29 cellular contexts compared by ENCODE assay signal in genomic region chr5:151598984-151599383, GRCh38. TPM values are rescaled to one million over a fixed set of nuclear protein-coding genes. Genes with fewer than 3 reads are reported as not detected.
DNase-seq lines count a peak whose midpoint lies in the region; ATAC-seq and TF ChIP-seq lines count a peak whose summit lies in the region.
"Had no signal": no experiment of that assay in that cellular context is flagged by ENCODE, and none has a peak within 500 bp of the region (broad histone marks: within the 10 kb centered on the region; RNA-seq: fewer than 3 reads in every experiment).

No MANE protein-coding gene starts in this region.

- H3K79me2 ChIP-seq in Karpas-422 (ENCODE audit: low read length) = no peaks in the 10 kb centered on the region

- H3K9ac ChIP-seq in mesenchymal stem cell (ENCODE audit: low read length) (no peak overlapping the region), Karpas-422 (ENCODE audit: low read length) (no peak overlapping the region)

- WGBS in mesenchymal stem cell = 80% methylated on average over 2 of the region's 2 CpGs

- ATAC-seq in omental fat pad (ENCODE audit: low FRiP score) = no peak
- no peak for ATAC-seq in GM19395 (IDR thresholded peaks at IDR 0.05; ENCODE audit: unreplicated experiment)
- ATAC-seq: activated CD8-positive, alpha-beta T cell treated with anti-CD3 and anti-CD28 coated beads for 36 hours; heart right ventricle; naive thymus-derived CD8-positive, alpha-beta T cell; pancreas; Right ventricle myocardium inferior had no signal

- H3K9me3 ChIP-seq in mesenchymal stem cell (ENCODE audit: control insufficient read depth, low read length) = no peaks in the 10 kb centered on the region
- H3K9me3 ChIP-seq in Karpas-422 (ENCODE audit: low read length) = no peaks in the 10 kb centered on the region
- H3K9me3 ChIP-seq: ascending aorta, HAP-1, heart right ventricle, pancreas, sigmoid colon, upper lobe of left lung had no signal

- peak overlapping the region; percentile 80 for H2AK5ac ChIP-seq in mesenchymal stem cell (ENCODE audit: low read length, severe bottlenecking)

- H2BK12ac ChIP-seq in mesenchymal stem cell (ENCODE audit: low read length in 2 of 2) = no peak overlapping the region

- H3K27ac ChIP-seq in mesenchymal stem cell (ENCODE audit: low read length, poor library complexity, severe bottlenecking) = no peak overlapping the region
- no peak overlapping the region for H3K27ac ChIP-seq in Karpas-422 (ENCODE audit: low read length)
- H3K27ac ChIP-seq: ascending aorta, heart right ventricle, pancreas, sigmoid colon, upper lobe of left lung, VCaP had no signal

- no peak overlapping the region for H3K23ac ChIP-seq in mesenchymal stem cell (ENCODE audit: low read length in 2 of 2)

- H2BK5ac ChIP-seq in mesenchymal stem cell (ENCODE audit: low read depth, low read length, poor library complexity, severe bottlenecking) = no peak overlapping the region

- H3K27ac Mint-ChIP-seq in dendritic cell treated with granulocyte-macrophage colony-stimulating factor and Interleukin-4, amounts not matched to agents 40 ng/mL and 50 ng/mL, for 4 days = peak overlapping the region; percentile 53
- H3K27ac Mint-ChIP-seq: activated CD8-positive, alpha-beta T cell treated with anti-CD3 and anti-CD28 coated beads for 36 hours; activated T-cell treated with anti-CD3 and anti-CD28 coated beads, Interleukin-2, amount 50 U/mL, for 24 hours; stimulated activated naive CD8-positive, alpha-beta T cell treated with anti-CD3 and anti-CD28 coated beads, Interleukin-15, Interleukin-2, amounts not matched to agents 100 ng/mL and 50 ng/mL, for 24 hours had no signal

- intact Hi-C loops in dendritic cell treated with granulocyte-macrophage colony-stimulating factor and Interleukin-4, amounts not matched to agents 40 ng/mL and 50 ng/mL, for 4 days (cut with micrococcal nuclease) = no loop called here

- H2BK120ac ChIP-seq in mesenchymal stem cell (ENCODE audit: low read depth, low read length) = no peak overlapping the region

- H3K27me3 ChIP-seq in mesenchymal stem cell (ENCODE audit: control insufficient read depth in 1 of 2, insufficient read depth in 1 of 2, low read length in 2 of 2) (peaks cover 0 to 34% of the 10 kb centered on the region in 2 experiments), Karpas-422 (ENCODE audit: low read length) (no peaks in the 10 kb centered on the region)
- H3K27me3 ChIP-seq: ascending aorta, sigmoid colon, upper lobe of left lung had no signal

- H3K4me1 ChIP-seq in mesenchymal stem cell (ENCODE audit: control insufficient read depth, insufficient read depth, low read depth, low read length) = peaks cover 25% of the 10 kb centered on the region
- H3K4me1 ChIP-seq in Karpas-422 (ENCODE audit: low read length) = no peaks in the 10 kb centered on the region
- H3K4me1 ChIP-seq: ascending aorta, HAP-1, pancreas, sigmoid colon, upper lobe of left lung had no signal

- peak; percentile 71 for DNase-seq in DMS53 treated with DMSO at 0.1 percent for 48 hours (lab: John Stamatoyannopoulos, UW; ENCODE audit: unreplicated experiment)
- DNase-seq in NCI-H2171 (lab: John Stamatoyannopoulos, UW) = peak; percentile 6
- no peak for DNase-seq in mesenchymal stem cell
- no peak for DNase-seq in omental fat pad (ENCODE audit: low spot score)
- DNase-seq in NCI-H748 treated with DMSO at 0.1 percent for 48 hours (lab: John Stamatoyannopoulos, UW) = no peak
- DNase-seq in Karpas-422 = no peak
- DNase-seq: activated CD8-positive, alpha-beta T cell treated with anti-CD3 and anti-CD28 coated beads for 36 hours; activated naive CD4-positive, alpha-beta T cell treated with anti-CD3 and anti-CD28 coated beads, Interleukin-2, amount 50 U/mL, for 16 hours; activated T-cell treated with anti-CD3 and anti-CD28 coated beads, Interleukin-2, amount 50 U/mL, for 24 hours; effector memory CD4-positive, alpha-beta T cell; heart right ventricle; MM.1S; naive thymus-derived CD8-positive, alpha-beta T cell; NCI-H1694 treated with DMSO at 0.1 percent for 48 hours; NCI-H345; pancreas; sigmoid colon; stimulated activated CD4-positive, alpha-beta T cell treated with anti-CD3 and anti-CD28 coated beads, Interleukin-1b, Interleukin-23, amount 100 ng/mL, for 48 hours had no signal

- H4K91ac ChIP-seq in mesenchymal stem cell (ENCODE audit: low read length) = no peak overlapping the region

- no peak overlapping the region for H3K14ac ChIP-seq in mesenchymal stem cell (ENCODE audit: low read length in 2 of 2)

- H3K36me3 Mint-ChIP-seq in dendritic cell treated with granulocyte-macrophage colony-stimulating factor and Interleukin-4, amounts not matched to agents 40 ng/mL and 50 ng/mL, for 4 days (ENCODE audit: low read depth) = no peaks in the 10 kb centered on the region
- H3K36me3 Mint-ChIP-seq: naive thymus-derived CD8-positive, alpha-beta T cell had no signal

- H3K4ac ChIP-seq in mesenchymal stem cell (ENCODE audit: low read depth in 1 of 2, low read length in 2 of 2) = no peak overlapping the region

- H3K36me3 ChIP-seq in mesenchymal stem cell (ENCODE audit: control insufficient read depth in 1 of 2, insufficient read depth in 2 of 2, low read depth in 1 of 2, low read length in 2 of 2) = no peaks in the 10 kb centered on the region
- no peaks in the 10 kb centered on the region for H3K36me3 ChIP-seq in Karpas-422 (ENCODE audit: insufficient read depth, low read length)
- H3K36me3 ChIP-seq: ascending aorta, HAP-1, heart right ventricle, pancreas, sigmoid colon, upper lobe of left lung had no signal

- H3K27me3 Mint-ChIP-seq in dendritic cell treated with granulocyte-macrophage colony-stimulating factor and Interleukin-4, amounts not matched to agents 40 ng/mL and 50 ng/mL, for 4 days = peaks cover 12% of the 10 kb centered on the region
- H3K27me3 Mint-ChIP-seq: activated CD8-positive, alpha-beta T cell treated with anti-CD3 and anti-CD28 coated beads for 36 hours; stimulated activated naive CD8-positive, alpha-beta T cell treated with anti-CD3 and anti-CD28 coated beads, Interleukin-15, Interleukin-2, amounts not matched to agents 100 ng/mL and 50 ng/mL, for 24 hours had no signal

- H2AFZ ChIP-seq in mesenchymal stem cell (ENCODE audit: low read depth, low read length) (peak overlapping the region; percentile 24), Karpas-422 (ENCODE audit: low read length) (no peak overlapping the region)

- no peak overlapping the region for H3K18ac ChIP-seq in mesenchymal stem cell (ENCODE audit: low read depth in 1 of 2, low read length in 2 of 2)

- peaks cover 13% of the 10 kb centered on the region for H3K4me1 Mint-ChIP-seq in dendritic cell treated with granulocyte-macrophage colony-stimulating factor and Interleukin-4, amounts not matched to agents 40 ng/mL and 50 ng/mL, for 4 days (ENCODE audit: low read depth)

- H2BK15ac ChIP-seq in mesenchymal stem cell (ENCODE audit: low read depth, poor library complexity, severe bottlenecking) = no peak overlapping the region

- no peak overlapping the region for H3K4me3 Mint-ChIP-seq in dendritic cell treated with granulocyte-macrophage colony-stimulating factor and Interleukin-4, amounts not matched to agents 40 ng/mL and 50 ng/mL, for 4 days
- H3K4me3 Mint-ChIP-seq: activated CD8-positive, alpha-beta T cell treated with anti-CD3 and anti-CD28 coated beads for 36 hours; activated T-cell treated with anti-CD3 and anti-CD28 coated beads, Interleukin-2, amount 50 U/mL, for 24 hours; naive thymus-derived CD8-positive, alpha-beta T cell; stimulated activated naive CD8-positive, alpha-beta T cell treated with anti-CD3 and anti-CD28 coated beads, Interleukin-15, Interleukin-2, amounts not matched to agents 100 ng/mL and 50 ng/mL, for 24 hours had no signal

- H4K8ac ChIP-seq in mesenchymal stem cell (ENCODE audit: low read length) = no peak overlapping the region

- H4K20me1 ChIP-seq in Karpas-422 (ENCODE audit: insufficient read depth, low read depth, low read length) = no peaks in the 10 kb centered on the region

- H3K4me2 ChIP-seq in mesenchymal stem cell (ENCODE audit: low read length, poor library complexity, severe bottlenecking) = no peak overlapping the region
- no peak overlapping the region for H3K4me2 ChIP-seq in Karpas-422 (ENCODE audit: low read depth, low read length, poor library complexity, severe bottlenecking)

- no peaks in the 10 kb centered on the region for H3K79me1 ChIP-seq in mesenchymal stem cell (replicated peaks; ENCODE audit: low read length, poor library complexity, severe bottlenecking)

- no peaks in the 10 kb centered on the region for H3K9me2 ChIP-seq in Karpas-422 (replicated peaks; ENCODE audit: insufficient read depth, low read length)

- no peak overlapping the region for H3K4me3 ChIP-seq in mesenchymal stem cell (ENCODE audit: insufficient read depth in 1 of 2, low read depth in 1 of 2, low read length in 2 of 2)
- H3K4me3 ChIP-seq in Karpas-422 (ENCODE audit: low read length) = no peak overlapping the region
- H3K4me3 ChIP-seq: ascending aorta, HAP-1, heart right ventricle, pancreas, sigmoid colon, upper lobe of left lung had no signal

- no peak for TF ChIP-seq CTCF in omental fat pad (IDR thresholded peaks at IDR 0.05)

- H3K9me3 Mint-ChIP-seq in dendritic cell treated with granulocyte-macrophage colony-stimulating factor and Interleukin-4, amounts not matched to agents 40 ng/mL and 50 ng/mL, for 4 days = no peaks in the 10 kb centered on the region
- H3K9me3 Mint-ChIP-seq: activated CD8-positive, alpha-beta T cell treated with anti-CD3 and anti-CD28 coated beads for 36 hours; activated T-cell treated with anti-CD3 and anti-CD28 coated beads, Interleukin-2, amount 50 U/mL, for 24 hours; naive thymus-derived CD8-positive, alpha-beta T cell; stimulated activated naive CD8-positive, alpha-beta T cell treated with anti-CD3 and anti-CD28 coated beads, Interleukin-15, Interleukin-2, amounts not matched to agents 100 ng/mL and 50 ng/mL, for 24 hours had no signal

RNA-seq across cellular contexts. Expression of gene FAT2, which starts 7.9 kb away (rescaled TPM):
- not detected for polyA plus RNA-seq in mesenchymal stem cell (2013, experiment 1 of 2)
- polyA plus RNA-seq in mesenchymal stem cell (2013, experiment 2 of 2) = not detected
- under 1 TPM in 2 of 4 donors, not detected in 2; 0.24 to 0.25 TPM for total RNA-seq in omental fat pad
- not detected in 2 replicates for total RNA-seq in Karpas-422 (2014; rRNA removed; shearing (Covaris generic); ENCODE audit: low replicate concordance)
- total RNA-seq: activated CD8-positive, alpha-beta T cell treated with anti-CD3 and anti-CD28 coated beads for 36 hours; ascending aorta; G401; lung microvascular endothelial cell; naive thymus-derived CD8-positive, alpha-beta T cell; Right ventricle myocardium inferior; sigmoid colon; T-helper 1 cell treated with Interleukin-12 subunit alpha and Interleukin-12 subunit beta and Interleukin-4 antibody, amounts not matched to agents 30 ng/mL and 1 ng/mL, for 36 hours had no signal

Comparison
In these comparisons a context has a peak if more than half of its experiments do, and no peak if none do; other contexts are left out.
1. DNase-seq: peak in DMS53 treated with DMSO at 0.1 percent for 48 hours (single experiment) and NCI-H2171 (single experiment); none in mesenchymal stem cell (single experiment), omental fat pad (single experiment), NCI-H748 treated with DMSO at 0.1 percent for 48 hours (single experiment) and Karpas-422 (single experiment).